ENCODE assay signal across 1 cellular context in genomic region chr15:57559875-57560274, GRCh38.
TF ChIP-seq lines count a peak whose summit lies in the region.

No MANE protein-coding gene starts in this region.

TF ChIP-seq in HepG2, 621 proteins besides CTCF, POLR2A, EP300 and RAD21 (continued from another document and continues in another):
- TF ChIP-seq ZBTB25 (CRISPR knock-in tag; IDR thresholded peaks at IDR 0.05): no peak
- TF ChIP-seq TP53 (CRISPR knock-in tag; conservative IDR thresholded peaks at IDR 0.05): no peak
- peak; percentile 21; the same call in 1 of the 2 replicates for TF ChIP-seq HOMEZ (CRISPR knock-in tag; IDR thresholded peaks at IDR 0.05; ENCODE audit: low read depth)
- no peak for TF ChIP-seq NR1H2 (CRISPR knock-in tag; IDR thresholded peaks at IDR 0.05; ENCODE audit: borderline replicate concordance, low read depth)
- TF ChIP-seq ZBTB44 (CRISPR knock-in tag; IDR thresholded peaks at IDR 0.05): no peak
- TF ChIP-seq ZNF605 (CRISPR knock-in tag; IDR thresholded peaks at IDR 0.05): no peak
- TF ChIP-seq ZNF788 (CRISPR knock-in tag; IDR thresholded peaks at IDR 0.05; ENCODE audit: borderline replicate concordance): 0 out of 2 replicates have a peak, but pooled peaks have one; percentile 22
- TF ChIP-seq ZNF446 (CRISPR knock-in tag; IDR thresholded peaks at IDR 0.05): no peak
- no peak for TF ChIP-seq ZNF75D (CRISPR knock-in tag; IDR thresholded peaks at IDR 0.05; ENCODE audit: borderline replicate concordance)
- no peak for TF ChIP-seq ZNF234 (CRISPR knock-in tag; conservative IDR thresholded peaks at IDR 0.05)
- TF ChIP-seq RORA (CRISPR knock-in tag; IDR thresholded peaks at IDR 0.05): no peak
- TF ChIP-seq SNRNP70 (IDR thresholded peaks at IDR 0.05; ENCODE audit: low read depth, low read length): no peak
- no peak for TF ChIP-seq KDM2A (CRISPR knock-in tag; IDR thresholded peaks at IDR 0.05; ENCODE audit: borderline replicate concordance, low read depth)
- no peak for TF ChIP-seq ZNF639 (CRISPR knock-in tag; conservative IDR thresholded peaks at IDR 0.05)
- TF ChIP-seq ARNT2 (CRISPR knock-in tag; IDR thresholded peaks at IDR 0.05; ENCODE audit: low read depth): no peak
- TF ChIP-seq MATR3 (CRISPR knock-in tag; IDR thresholded peaks at IDR 0.05): no peak
- TF ChIP-seq BHLHE40 (IDR thresholded peaks at IDR 0.05; ENCODE audit: low read length): no peak
- TF ChIP-seq GATA4 (IDR thresholded peaks at IDR 0.05; ENCODE audit: borderline replicate concordance, low read depth): no peak
- peak; percentile 54; the same call in 1 of the 2 replicates for TF ChIP-seq CEBPG (CRISPR knock-in tag; IDR thresholded peaks at IDR 0.05)
- TF ChIP-seq TFDP2 (CRISPR knock-in tag; IDR thresholded peaks at IDR 0.05): no peak
- TF ChIP-seq ASH2L (IDR thresholded peaks at IDR 0.05; ENCODE audit: insufficient read length, low read depth, low read length): no peak
- no peak for TF ChIP-seq CCAR2 (optimal IDR thresholded peaks at IDR 0.05; ENCODE audit: low read depth, low read length)
- TF ChIP-seq EEA1 (CRISPR knock-in tag; IDR thresholded peaks at IDR 0.05; ENCODE audit: borderline replicate concordance): no peak
- TF ChIP-seq ZNF280B (CRISPR knock-in tag; IDR thresholded peaks at IDR 0.05; ENCODE audit: borderline replicate concordance): no peak
- 0 out of 2 replicates have a peak, but pooled peaks have one; percentile 11 for TF ChIP-seq SAP130 (CRISPR knock-in tag; IDR thresholded peaks at IDR 0.05; ENCODE audit: low read depth)
- TF ChIP-seq ZNF740 (CRISPR knock-in tag; IDR thresholded peaks at IDR 0.05): no peak
- no peak for TF ChIP-seq TFAP4 (IDR thresholded peaks at IDR 0.05; ENCODE audit: borderline replicate concordance, low read depth)
- TF ChIP-seq SNAPC4 (CRISPR knock-in tag; IDR thresholded peaks at IDR 0.05): no peak
- TF ChIP-seq RBM39 (IDR thresholded peaks at IDR 0.05; ENCODE audit: low read depth, low read length, poor library complexity, severe bottlenecking): no peak
- TF ChIP-seq THAP8 (CRISPR knock-in tag; IDR thresholded peaks at IDR 0.05; ENCODE audit: borderline replicate concordance): no peak
- TF ChIP-seq NFYB (CRISPR knock-in tag; IDR thresholded peaks at IDR 0.05): no peak
- no peak for TF ChIP-seq ZNF737 (CRISPR knock-in tag; IDR thresholded peaks at IDR 0.05; ENCODE audit: borderline replicate concordance)
- TF ChIP-seq ZBTB21 (CRISPR knock-in tag; IDR thresholded peaks at IDR 0.05): no peak
- TF ChIP-seq GFI1 (CRISPR knock-in tag; IDR thresholded peaks at IDR 0.05; ENCODE audit: borderline replicate concordance): no peak
- TF ChIP-seq ZNF253 (CRISPR knock-in tag; IDR thresholded peaks at IDR 0.05; ENCODE audit: borderline replicate concordance): no peak
- TF ChIP-seq IKZF5 (CRISPR knock-in tag; IDR thresholded peaks at IDR 0.05): no peak
- no peak for TF ChIP-seq PLRG1 (conservative IDR thresholded peaks at IDR 0.05)
- no peak for TF ChIP-seq HIVEP1 (CRISPR knock-in tag; IDR thresholded peaks at IDR 0.05)
- TF ChIP-seq MEIS1 (CRISPR knock-in tag; IDR thresholded peaks at IDR 0.05; ENCODE audit: borderline replicate concordance): no peak
- TF ChIP-seq HMGXB4 (CRISPR knock-in tag; IDR thresholded peaks at IDR 0.05; ENCODE audit: borderline replicate concordance in 1 of 2, low read depth in 1 of 2): peak in 1 of 2 experiments; percentile 58; a peak in 1 of 4 replicates
